ENCODE assay signal across 14 cellular contexts in genomic region chr1:13801232-13801631, GRCh38.
DNase-seq lines count a peak whose midpoint lies in the region; ATAC-seq, FAIRE-seq and TF ChIP-seq lines count a peak whose summit lies in the region.
"Had no signal": no experiment of that assay in that cellular context is flagged by ENCODE, and none has a peak within 500 bp of the region (broad histone marks: within the 10 kb centered on the region; RNA-seq: fewer than 3 reads in every experiment).

No MANE protein-coding gene starts in this region.

- no peaks in the 10 kb centered on the region for H3K9me3 Mint-ChIP-seq in Caco-2 (ENCODE audit: unreplicated experiment)
- H3K9me3 Mint-ChIP-seq: IgD-negative memory B cell; naive thymus-derived CD8-positive, alpha-beta T cell had no signal

- WGBS in pancreas, 2 donors = 66 to 68% methylated on average over 8 of the region's 8 CpGs
- WGBS in GM23248 (ENCODE audit: low coverage in 1 of 2, low lambda C conversion rate in 2 of 2, missing lambda C conversion rate in 2 of 2), 2 experiments = 84 to 92% methylated on average over 8 of the region's 8 CpGs

- H3K9me3 ChIP-seq in Caco-2 (no peaks in the 10 kb centered on the region), pancreas (no peaks in the 10 kb centered on the region), WERI-Rb-1 (ENCODE audit: severe bottlenecking) (no peaks in the 10 kb centered on the region), GM23248 (ENCODE audit: low read depth) (no peaks in the 10 kb centered on the region), ascending aorta (no peaks in the 10 kb centered on the region)

- H3K9ac ChIP-seq in GM23248 = no peak overlapping the region

- H3K4me2 ChIP-seq in GM23248 (ENCODE audit: unreplicated experiment) = no peak overlapping the region

- H3K27ac ChIP-seq in pancreas = no peak overlapping the region
- H3K27ac ChIP-seq in WERI-Rb-1 = no peak overlapping the region
- H3K27ac ChIP-seq in GM23248 = no peak overlapping the region
- H3K27ac ChIP-seq in ascending aorta = no peak overlapping the region

- H3K4me1 Mint-ChIP-seq in Caco-2 (ENCODE audit: low read depth, unreplicated experiment) = peaks cover 9% of the 10 kb centered on the region

- no TSS peak for BruUV-seq in Caco-2 (replicated peaks; lab: Mats Ljungman, UMichigan)

- H3F3A ChIP-seq in GM23248 (ENCODE audit: insufficient read depth) = no peaks in the 10 kb centered on the region

- POLR2A ChIA-PET in Caco-2 (lab: Charles Lee) = no interaction called here

- peak overlapping the region; percentile 48 for H3K27ac Mint-ChIP-seq in Caco-2 (ENCODE audit: unreplicated experiment)
- H3K27ac Mint-ChIP-seq: naive thymus-derived CD8-positive, alpha-beta T cell had no signal

- intact Hi-C loops in Caco-2 (cut with micrococcal nuclease; ENCODE audit: unreplicated experiment) (no loop called here), pancreas (cut with DNase I) (loop anchor here in 1 of 3 donors (10.0 kb wide), 1 partner anchor 136 kb away; no protein-coding TSS in a partner anchor), ascending aorta (cut with DNase I) (no loop called here)

- CTCF ChIA-PET in Caco-2 (lab: Charles Lee) = no interaction called here

- H3K36me3 Mint-ChIP-seq in Caco-2 (ENCODE audit: insufficient read depth, unreplicated experiment) = peaks cover 6% of the 10 kb centered on the region

- H3K4me3 ChIP-seq in Caco-2 (ENCODE audit: low read depth, low read length) (no peak overlapping the region), fibroblast of the aortic adventitia (ENCODE audit: low read depth, low read length) (no peak overlapping the region), pancreas (no peak overlapping the region), WERI-Rb-1 (ENCODE audit: low read depth, low read length) (no peak overlapping the region), GM23248 (no peak overlapping the region), ascending aorta (no peak overlapping the region)
- H3K4me3 ChIP-seq: GM12878 had no signal

- no peaks in the 10 kb centered on the region for H3K27me3 ChIP-seq in Caco-2 (replicated peaks; ENCODE audit: control insufficient read depth, insufficient read depth, low read length)
- no peaks in the 10 kb centered on the region for H3K27me3 ChIP-seq in pancreas
- H3K27me3 ChIP-seq in WERI-Rb-1 (ENCODE audit: insufficient read depth, low read depth, severe bottlenecking) = no peaks in the 10 kb centered on the region
- no peaks in the 10 kb centered on the region for H3K27me3 ChIP-seq in GM23248 (replicated peaks; ENCODE audit: insufficient read depth)
- H3K27me3 ChIP-seq in ascending aorta = no peaks in the 10 kb centered on the region

- no peaks in the 10 kb centered on the region for H3K9me2 ChIP-seq in GM23248 (ENCODE audit: insufficient read depth)

- no peak overlapping the region for H3K4me3 Mint-ChIP-seq in Caco-2 (ENCODE audit: unreplicated experiment)
- H3K4me3 Mint-ChIP-seq: IgD-negative memory B cell; naive thymus-derived CD8-positive, alpha-beta T cell had no signal

- TF ChIP-seq CTCF in Caco-2 (IDR thresholded peaks at IDR 0.05; ENCODE audit: insufficient read depth in 1 of 2, low read depth in 1 of 2, low read length in 1 of 2, severe bottlenecking in 1 of 2, unreplicated experiment in 1 of 2) = no peak
- TF ChIP-seq CTCF in fibroblast of the aortic adventitia (IDR thresholded peaks at IDR 0.05; ENCODE audit: insufficient read depth, low read length) = no peak
- TF ChIP-seq CTCF in pancreas (IDR thresholded peaks at IDR 0.05) = no peak
- TF ChIP-seq CTCF in WERI-Rb-1 (IDR thresholded peaks at IDR 0.05; ENCODE audit: low read depth, low read length) = no peak
- no peak for TF ChIP-seq CTCF in ascending aorta (IDR thresholded peaks at IDR 0.05)

- ATAC-seq in pancreas (peak in 3 of 4 donors; percentile 39 to 56 (median 44)), HG02623 (IDR thresholded peaks at IDR 0.05; ENCODE audit: unreplicated experiment) (no peak)
- ATAC-seq: GM12878; naive thymus-derived CD8-positive, alpha-beta T cell had no signal

- in situ Hi-C loops in GM23248 (cut with MboI) = loop anchor here (10.0 kb wide), 1 partner anchor 126 kb away; no protein-coding TSS in a partner anchor

- H3K36me3 ChIP-seq in Caco-2 (ENCODE audit: control insufficient read depth, insufficient read depth, low read length) (no peaks in the 10 kb centered on the region), pancreas (no peaks in the 10 kb centered on the region), WERI-Rb-1 (no peaks in the 10 kb centered on the region; the same call in 1 of the 2 replicates), GM23248 (ENCODE audit: low read depth) (no peaks in the 10 kb centered on the region), ascending aorta (peaks cover 2 to 4% of the 10 kb centered on the region in 2 donors)

- FAIRE-seq in pancreas (lab: Jason Lieb, UNC) = no peak
- FAIRE-seq: GM12878 had no signal

- H3K27me3 Mint-ChIP-seq in Caco-2 (ENCODE audit: insufficient read depth, unreplicated experiment) = no peaks in the 10 kb centered on the region
- H3K27me3 Mint-ChIP-seq: IgD-negative memory B cell; naive thymus-derived CD8-positive, alpha-beta T cell had no signal

- DNase-seq in Caco-2 = peak; percentile 43 to 45
- peak; percentile 34 for DNase-seq in SW480 (ENCODE audit: low spot score)
- peak; percentile 32 for DNase-seq in fibroblast of the aortic adventitia (ENCODE audit: low read depth)
- no peak for DNase-seq in pancreas
- DNase-seq in WERI-Rb-1 = no peak
- DNase-seq in GM23248 = no peak
- no peak for DNase-seq in ascending aorta (ENCODE audit: low spot score in 2 of 2)
- DNase-seq: cortex of kidney, SHP77 treated with DMSO at 0.1 percent for 48 hours, T-helper 2 cell had no signal

- H4K20me1 ChIP-seq in GM23248 (ENCODE audit: insufficient read depth) = no peaks in the 10 kb centered on the region; the same call in 1 of the 2 replicates

- no peak overlapping the region for H2AFZ ChIP-seq in GM23248

- peaks cover 12% of the 10 kb centered on the region; the same call in 1 of the 2 replicates for H3K79me2 ChIP-seq in GM23248 (ENCODE audit: insufficient read depth)

- H3K4me1 ChIP-seq in Caco-2 = peaks cover 17% of the 10 kb centered on the region
- peaks cover 5 to 12% (median 7%) of the 10 kb centered on the region in 3 donors for H3K4me1 ChIP-seq in pancreas
- H3K4me1 ChIP-seq in GM23248 (ENCODE audit: insufficient read depth) = no peaks in the 10 kb centered on the region
- H3K4me1 ChIP-seq in ascending aorta = no peaks in the 10 kb centered on the region

Comparison
In these comparisons a context has a peak if more than half of its experiments do, and no peak if none do; other contexts are left out.
1. DNase-seq: peak in Caco-2 (2 of 2), SW480 (single experiment) and fibroblast of the aortic adventitia (single experiment); none in pancreas (0 of 6), WERI-Rb-1 (single experiment), GM23248 (single experiment) and ascending aorta (0 of 2).